Comparison of ENCODE assay signal across 8 cellular contexts in the genomic region with DNA sequence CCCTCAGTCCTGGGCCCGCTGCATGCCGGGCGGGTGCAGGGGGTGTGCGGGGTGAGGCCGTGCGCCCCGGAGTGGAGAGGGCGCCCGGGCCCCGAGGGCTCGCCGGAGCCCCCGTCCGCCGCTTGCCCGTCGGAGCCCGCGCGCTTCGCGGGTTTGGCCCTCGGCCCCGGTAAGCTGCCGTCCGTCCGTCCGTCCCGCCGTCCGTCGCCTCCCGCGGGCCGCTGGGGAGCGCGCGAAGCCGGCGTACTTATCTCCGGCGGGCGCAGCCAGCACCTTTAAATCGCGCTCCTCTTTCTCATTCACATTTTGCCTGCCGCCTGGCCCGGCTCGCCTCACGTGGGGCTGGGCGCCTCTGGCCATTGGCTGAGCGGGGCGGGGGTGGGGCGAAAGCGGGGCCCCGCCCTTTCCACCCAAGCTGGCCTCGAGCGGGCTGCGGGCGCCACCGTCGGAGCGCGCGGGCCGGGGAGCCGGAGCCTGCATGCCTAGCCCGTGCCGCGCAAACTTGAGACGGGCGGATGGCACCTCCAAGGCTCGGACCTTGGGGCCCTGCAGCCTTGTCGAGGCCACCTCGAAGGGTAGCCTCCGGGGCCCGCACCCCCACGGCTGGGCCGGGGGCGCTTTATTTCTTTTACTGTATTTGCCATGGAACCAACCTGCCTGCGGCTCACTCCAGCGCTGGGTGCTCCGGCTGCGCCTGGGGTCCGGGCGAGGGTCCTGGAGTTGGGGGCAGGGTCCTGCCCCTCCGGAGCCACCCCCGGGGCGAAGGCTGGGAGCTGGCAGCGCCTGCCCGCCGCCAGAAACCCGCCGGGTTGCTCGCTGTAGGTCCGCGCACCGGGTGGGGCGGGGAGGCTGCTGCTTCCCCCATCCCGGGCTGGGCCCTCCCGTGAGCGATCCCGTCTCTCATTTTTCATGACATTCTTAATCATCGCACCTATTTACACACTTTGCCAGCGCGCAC. TPM values are rescaled to one million over a fixed set of nuclear protein-coding genes. Genes with fewer than 3 reads are reported as not detected.
DNase-seq lines count a peak whose midpoint lies in the region; TF ChIP-seq lines count a peak whose summit lies in the region.

TSS of gene GBX2 (minus strand) at position 277 of the 958 bp plus-strand sequence. CDS start 415 bp downstream, outside the sequence.

- H3K79me2 ChIP-seq in OCI-LY7 (ENCODE audit: insufficient read depth, low read depth, low read length) = no peaks in the 10 kb centered on the region

- no peaks in the 10 kb centered on the region for H4K20me1 ChIP-seq in OCI-LY7 (ENCODE audit: insufficient read depth, low read length)

- H3K36me3 ChIP-seq in adipocyte (ENCODE audit: control insufficient read depth, insufficient read depth, low read length, severe bottlenecking) (no peaks in the 10 kb centered on the region), iPS-18a (ENCODE audit: control insufficient read depth, low read depth, low read length) (peaks cover 5% of the 10 kb centered on the region), subcutaneous abdominal adipose tissue (ENCODE audit: control insufficient read depth in 5 of 5, insufficient read depth in 5 of 5, low read length in 5 of 5) (no peaks in the 10 kb centered on the region), OCI-LY7 (ENCODE audit: insufficient read depth, low read length) (no peaks in the 10 kb centered on the region)

- H3K9me3 ChIP-seq in adipocyte (ENCODE audit: control insufficient read depth, low read length) = peaks cover 3% of the 10 kb centered on the region
- peaks cover 3% of the 10 kb centered on the region for H3K9me3 ChIP-seq in iPS-18a (ENCODE audit: control insufficient read depth, low read depth, low read length)
- H3K9me3 ChIP-seq in subcutaneous abdominal adipose tissue (ENCODE audit: control insufficient read depth in 5 of 5, low read length in 5 of 5) = no peaks in the 10 kb centered on the region
- H3K9me3 ChIP-seq in OCI-LY7 (ENCODE audit: low read length) = no peaks in the 10 kb centered on the region

- H2AFZ ChIP-seq in OCI-LY7 (ENCODE audit: low read length) = no peak within 1 kb of the TSS

- DNase-seq in DMS153 (lab: John Stamatoyannopoulos, UW) = peak; percentile 80
- peak; percentile 82 for DNase-seq in NCI-H1105 treated with DMSO at 0.1 percent for 48 hours (lab: John Stamatoyannopoulos, UW)
- peak; percentile 84 for DNase-seq in adipocyte (ENCODE audit: low read depth)
- no peak for DNase-seq in CD1c-positive myeloid dendritic cell (ENCODE audit: extremely low spot score)
- no peak for DNase-seq in OCI-LY7 (ENCODE audit: low spot score)
- no peak for DNase-seq in CD14-positive monocyte (ENCODE audit: low spot score)

- H3K27ac Mint-ChIP-seq in CD14-positive monocyte = no peak within 1 kb of the TSS

- no peak within 1 kb of the TSS for H3K4me2 ChIP-seq in OCI-LY7 (ENCODE audit: low read length)

- H3K36me3 Mint-ChIP-seq in CD14-positive monocyte = peaks cover 0 to 6% of the 10 kb centered on the region in 2 donors

- peak within 1 kb of the TSS in 1 of 2 donors; percentile 79 for H3K4me3 Mint-ChIP-seq in CD14-positive monocyte

- H3K9me3 Mint-ChIP-seq in CD14-positive monocyte = peaks cover 0 to 25% (median 19%) of the 10 kb centered on the region in 7 donors

- POLR2A ChIA-PET in OCI-LY7 (lab: Charles Lee) = no interaction called here

- H3K4me1 Mint-ChIP-seq in CD14-positive monocyte = peaks cover 8% of the 10 kb centered on the region

- intact Hi-C loops in OCI-LY7 (cut with micrococcal nuclease; ENCODE audit: unreplicated experiment) (no loop called here), CD14-positive monocyte (cut with micrococcal nuclease) (no loop called here)

- H3K9ac ChIP-seq in adipocyte (ENCODE audit: low read length) (no peak within 1 kb of the TSS), iPS-18a (ENCODE audit: low read length) (no peak within 1 kb of the TSS), subcutaneous abdominal adipose tissue (ENCODE audit: low read length in 5 of 5) (no peak within 1 kb of the TSS)

- H3K4me1 ChIP-seq in adipocyte (ENCODE audit: control insufficient read depth, insufficient read depth, low read length) (peaks cover 10% of the 10 kb centered on the region), iPS-18a (ENCODE audit: control insufficient read depth, low read depth, low read length) (peaks cover 42% of the 10 kb centered on the region), subcutaneous abdominal adipose tissue (ENCODE audit: control insufficient read depth in 5 of 5, insufficient read depth in 5 of 5, low read length in 5 of 5) (peaks cover 0 to 58% (median 45%) of the 10 kb centered on the region in 5 donors), OCI-LY7 (ENCODE audit: insufficient read depth, low read length, poor library complexity, severe bottlenecking) (no peaks in the 10 kb centered on the region)

- CTCF ChIA-PET in OCI-LY7 (lab: Charles Lee; ENCODE audit: unreplicated experiment) = no interaction called here

- peak within 1 kb of the TSS; percentile 58 for H3K4me3 ChIP-seq in adipocyte (ENCODE audit: low read length)
- H3K4me3 ChIP-seq in iPS-18a (ENCODE audit: low read length) = peak within 1 kb of the TSS; percentile 70
- peak within 1 kb of the TSS in 3 of 5 donors; percentile 55 to 60 (median 60) for H3K4me3 ChIP-seq in subcutaneous abdominal adipose tissue (ENCODE audit: low read depth in 1 of 5, low read length in 5 of 5)
- no peak within 1 kb of the TSS for H3K4me3 ChIP-seq in OCI-LY7 (ENCODE audit: low read depth, low read length, poor library complexity, severe bottlenecking)

- peaks cover 77 to 94% (median 82%) of the 10 kb centered on the region in 3 donors for H3K27me3 Mint-ChIP-seq in CD14-positive monocyte (ENCODE audit: low read depth in 3 of 3)

- BruUV-seq in OCI-LY7 (replicated peaks; lab: Mats Ljungman, UMichigan) = no TSS peak

- no peaks in the 10 kb centered on the region for H3K9me2 ChIP-seq in OCI-LY7 (ENCODE audit: insufficient read depth, low read length)

- TF ChIP-seq CTCF in OCI-LY7 (conservative IDR thresholded peaks at IDR 0.05; ENCODE audit: low read length) = no peak
- TF ChIP-seq CTCF in CD14-positive monocyte (IDR thresholded peaks at IDR 0.05) = no peak

- H3K27me3 ChIP-seq in adipocyte (replicated peaks; ENCODE audit: control insufficient read depth, insufficient read depth, low read length) = peaks cover 79% of the 10 kb centered on the region
- H3K27me3 ChIP-seq in iPS-18a (ENCODE audit: control insufficient read depth, insufficient read depth, low read length) = peaks cover 100% of the 10 kb centered on the region
- peaks cover 82 to 98% (median 85%) of the 10 kb centered on the region in 5 donors for H3K27me3 ChIP-seq in subcutaneous abdominal adipose tissue (ENCODE audit: control insufficient read depth in 5 of 5, insufficient read depth in 4 of 5, low read length in 5 of 5)

- no peak within 1 kb of the TSS for H3K27ac ChIP-seq in iPS-18a (ENCODE audit: low read length)
- H3K27ac ChIP-seq in subcutaneous abdominal adipose tissue (ENCODE audit: low read depth, low read length) = no peak within 1 kb of the TSS
- H3K27ac ChIP-seq in OCI-LY7 (ENCODE audit: low read depth, low read length, poor library complexity, severe bottlenecking) = no peak within 1 kb of the TSS

RNA-seq across cellular contexts. Expression of gene GBX2, which starts in this region (rescaled TPM):
- total RNA-seq in OCI-LY7 (2014; rRNA removed; shearing (Covaris generic)) = not detected in 2 replicates
- not detected in 2 replicates for total RNA-seq in OCI-LY7 (2022)
- polyA plus RNA-seq in CD14-positive monocyte = not detected

Comparison
In these comparisons a context has a peak if more than half of its experiments do, and no peak if none do; other contexts are left out.
1. DNase-seq: peak in DMS153 (single experiment), NCI-H1105 treated with DMSO at 0.1 percent for 48 hours (single experiment) and adipocyte (single experiment); none in CD1c-positive myeloid dendritic cell (single experiment), OCI-LY7 (single experiment) and CD14-positive monocyte (single experiment).